8 cellular contexts compared by ENCODE assay signal in genomic region chr16:29809031-29809747, GRCh38. TPM values are rescaled to one million over a fixed set of nuclear protein-coding genes. Genes with fewer than 3 reads are reported as not detected.
DNase-seq lines count a peak whose midpoint lies in the region; ATAC-seq and TF ChIP-seq lines count a peak whose summit lies in the region.

No MANE protein-coding gene starts in this region.

- POLR2A ChIA-PET in activated CD4-positive, alpha-beta T cell treated with anti-CD3 and anti-CD28 coated beads for 36 hours (lab: Charles Lee): interaction anchor here (0.6 to 3.0 kb wide), 6 partner anchors 7 to 109 kb away, joined by 3 to 36 read pairs (median 7); partner anchors contain the start of genes MVP and PAGR1

- peaks cover 46% of the 10 kb centered on the region for H3K36me3 Mint-ChIP-seq in activated CD4-positive, alpha-beta T cell treated with anti-CD3 and anti-CD28 coated beads for 36 hours (ENCODE audit: low read depth)

- CTCF ChIA-PET in activated CD4-positive, alpha-beta T cell treated with anti-CD3 and anti-CD28 coated beads for 36 hours (lab: Charles Lee): interaction anchor here (0.9 to 3.5 kb wide), 6 partner anchors 8 to 109 kb away, joined by 3 to 50 read pairs (median 4); partner anchors contain the start of genes ASPHD1 and PAGR1

- intact Hi-C loops in activated CD4-positive, alpha-beta T cell treated with anti-CD3 and anti-CD28 coated beads for 36 hours (cut with DNase I, micrococcal nuclease): loop anchor here (2.0 to 5.0 kb wide), 5 partner anchors 108 to 1597 kb away; partner anchors contain the start of genes FBXL19 (in 1 of the 2), SBK1 (in 1 of the 2), TUFM (in 1 of the 2) and XPO6 (in 1 of the 2)

- H3K4me3 Mint-ChIP-seq in activated CD4-positive, alpha-beta T cell treated with anti-CD3 and anti-CD28 coated beads for 36 hours: peak overlapping the region; percentile 90

- TF ChIP-seq EP300 in suprapubic skin (IDR thresholded peaks at IDR 0.05): no peak

- no peak overlapping the region for H3K9ac ChIP-seq in iPS-18a (ENCODE audit: low read length)

- H3K4me1 Mint-ChIP-seq in activated CD4-positive, alpha-beta T cell treated with anti-CD3 and anti-CD28 coated beads for 36 hours: peaks cover 53% of the 10 kb centered on the region

- H3K27ac ChIP-seq in iPS-18a (ENCODE audit: low read length): no peak overlapping the region
- peak overlapping the region; percentile 93 for H3K27ac ChIP-seq in suprapubic skin

- WGBS in suprapubic skin: 77% methylated on average over 20 of the region's 31 CpGs

- ATAC-seq in activated CD4-positive, alpha-beta T cell treated with anti-CD3 and anti-CD28 coated beads for 36 hours: no peak
- no peak for ATAC-seq in HG03045 (IDR thresholded peaks at IDR 0.05; ENCODE audit: unreplicated experiment)

- no peaks in the 10 kb centered on the region for H3K27me3 Mint-ChIP-seq in activated CD4-positive, alpha-beta T cell treated with anti-CD3 and anti-CD28 coated beads for 36 hours

- H3K9me3 Mint-ChIP-seq in activated CD4-positive, alpha-beta T cell treated with anti-CD3 and anti-CD28 coated beads for 36 hours (ENCODE audit: low read depth): no peaks in the 10 kb centered on the region

- peak overlapping the region; percentile 86 for H3K4me3 ChIP-seq in iPS-18a (ENCODE audit: low read length)
- peak overlapping the region; percentile 89 for H3K4me3 ChIP-seq in suprapubic skin

- no peak for TF ChIP-seq POLR2A in suprapubic skin (IDR thresholded peaks at IDR 0.05)

- H3K9me3 ChIP-seq in iPS-18a (ENCODE audit: control insufficient read depth, low read depth, low read length) (no peaks in the 10 kb centered on the region), suprapubic skin (no peaks in the 10 kb centered on the region)

- no peak for TF ChIP-seq CTCF in suprapubic skin (IDR thresholded peaks at IDR 0.05)

- DNase-seq in activated CD4-positive, alpha-beta T cell treated with anti-CD3 and anti-CD28 coated beads for 36 hours: no peak
- no peak for DNase-seq in activated CD4-positive, alpha-beta T cell treated with anti-CD3 and anti-CD28 coated beads for 4 hours
- DNase-seq in activated CD8-positive, alpha-beta memory T cell treated with anti-CD3 and anti-CD28 coated beads, Interleukin-2, amount 50 U/mL, for 48 hours: peak; percentile 65
- DNase-seq in suprapubic skin (ENCODE audit: low spot score in 2 of 2) (peak in 1 of 2 donors; percentile 74), SW 1271 (lab: John Stamatoyannopoulos, UW) (no peak), GOT3 (lab: John Stamatoyannopoulos, UW) (no peak)

- H3K27ac Mint-ChIP-seq in activated CD4-positive, alpha-beta T cell treated with anti-CD3 and anti-CD28 coated beads for 36 hours: peak overlapping the region; percentile 95

- H3K4me1 ChIP-seq in iPS-18a (ENCODE audit: control insufficient read depth, low read depth, low read length) (peaks cover 47% of the 10 kb centered on the region), suprapubic skin (peaks cover 76% of the 10 kb centered on the region)

- H3K27me3 ChIP-seq in iPS-18a (ENCODE audit: control insufficient read depth, insufficient read depth, low read length) (no peaks in the 10 kb centered on the region), suprapubic skin (no peaks in the 10 kb centered on the region)

- H3K36me3 ChIP-seq in iPS-18a (ENCODE audit: control insufficient read depth, low read depth, low read length) (peaks cover 19% of the 10 kb centered on the region), suprapubic skin (peaks cover 12% of the 10 kb centered on the region)

RNA-seq across cellular contexts. Expression of gene PRRT2, which starts 2.8 kb away (rescaled TPM):
- under 1 TPM; 0.64 to 0.93 TPM for total RNA-seq in activated CD4-positive, alpha-beta T cell treated with anti-CD3 and anti-CD28 coated beads for 36 hours
- total RNA-seq in suprapubic skin: 1 to 10 TPM in 3 of 4 donors, not detected in 1; 1.1 to 6.8 (median 3.7) TPM

RNA-seq across cellular contexts. Expression of gene MAZ, which starts 2.9 kb away (rescaled TPM):
- total RNA-seq in activated CD4-positive, alpha-beta T cell treated with anti-CD3 and anti-CD28 coated beads for 36 hours: 100 to 1,000 TPM; 306 to 387 TPM
- 100 to 1,000 TPM in 3 of 4 donors, 10 to 100 TPM in 1; 98.4 to 180 (median 125) TPM for total RNA-seq in suprapubic skin

RNA-seq across cellular contexts. Expression of gene PAGR1, which starts 6.8 kb away (rescaled TPM):
- total RNA-seq in activated CD4-positive, alpha-beta T cell treated with anti-CD3 and anti-CD28 coated beads for 36 hours: 10 to 100 TPM; 20.6 to 25.6 TPM
- total RNA-seq in suprapubic skin: 10 to 100 TPM; 23.3 to 35.2 (median 23.8) TPM

RNA-seq across cellular contexts. Expression of gene MVP, which starts 11.1 kb away (rescaled TPM):
- total RNA-seq in activated CD4-positive, alpha-beta T cell treated with anti-CD3 and anti-CD28 coated beads for 36 hours: 100 to 1,000 TPM in 1 of 2 experiments, 10 to 100 TPM in 1; 86.2 to 101 TPM
- total RNA-seq in suprapubic skin: 100 to 1,000 TPM in 1 of 4 donors, 10 to 100 TPM in 3; 54.9 to 104 (median 68.1) TPM

RNA-seq across cellular contexts. Expression of gene KIF22, which starts 18.6 kb away (rescaled TPM):
- total RNA-seq in activated CD4-positive, alpha-beta T cell treated with anti-CD3 and anti-CD28 coated beads for 36 hours: 100 to 1,000 TPM; 153 to 168 TPM
- 10 to 100 TPM; 42.8 to 65.7 (median 55.1) TPM for total RNA-seq in suprapubic skin
